ENCODE assay signal across 2 cellular contexts in genomic region chr12:6334940-6335450, GRCh38.
TF ChIP-seq lines count a peak whose summit lies in the region.

No MANE protein-coding gene starts in this region.

TF ChIP-seq in IMR-90, 13 proteins besides CTCF, POLR2A, EP300 and RAD21:
- TF ChIP-seq, protein P1, sequence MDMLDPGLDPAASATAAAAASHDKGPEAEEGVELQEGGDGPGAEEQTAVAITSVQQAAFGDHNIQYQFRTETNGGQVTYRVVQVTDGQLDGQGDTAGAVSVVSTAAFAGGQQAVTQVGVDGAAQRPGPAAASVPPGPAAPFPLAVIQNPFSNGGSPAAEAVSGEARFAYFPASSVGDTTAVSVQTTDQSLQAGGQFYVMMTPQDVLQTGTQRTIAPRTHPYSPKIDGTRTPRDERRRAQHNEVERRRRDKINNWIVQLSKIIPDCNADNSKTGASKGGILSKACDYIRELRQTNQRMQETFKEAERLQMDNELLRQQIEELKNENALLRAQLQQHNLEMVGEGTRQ (IDR thresholded peaks at IDR 0.05; ENCODE audit: low read depth, low read length), result no peak
- peak; percentile 59; the same call in 1 of the 2 replicates for TF ChIP-seq BHLHE40 (IDR thresholded peaks at IDR 0.05; ENCODE audit: low read depth, low read length)
TF ChIP-seq in IMR-90: peak in this region for 1.

TF ChIP-seq in HepG2, 621 proteins besides CTCF, POLR2A, EP300 and RAD21 (continues in another document):
- TF ChIP-seq, protein P2, sequence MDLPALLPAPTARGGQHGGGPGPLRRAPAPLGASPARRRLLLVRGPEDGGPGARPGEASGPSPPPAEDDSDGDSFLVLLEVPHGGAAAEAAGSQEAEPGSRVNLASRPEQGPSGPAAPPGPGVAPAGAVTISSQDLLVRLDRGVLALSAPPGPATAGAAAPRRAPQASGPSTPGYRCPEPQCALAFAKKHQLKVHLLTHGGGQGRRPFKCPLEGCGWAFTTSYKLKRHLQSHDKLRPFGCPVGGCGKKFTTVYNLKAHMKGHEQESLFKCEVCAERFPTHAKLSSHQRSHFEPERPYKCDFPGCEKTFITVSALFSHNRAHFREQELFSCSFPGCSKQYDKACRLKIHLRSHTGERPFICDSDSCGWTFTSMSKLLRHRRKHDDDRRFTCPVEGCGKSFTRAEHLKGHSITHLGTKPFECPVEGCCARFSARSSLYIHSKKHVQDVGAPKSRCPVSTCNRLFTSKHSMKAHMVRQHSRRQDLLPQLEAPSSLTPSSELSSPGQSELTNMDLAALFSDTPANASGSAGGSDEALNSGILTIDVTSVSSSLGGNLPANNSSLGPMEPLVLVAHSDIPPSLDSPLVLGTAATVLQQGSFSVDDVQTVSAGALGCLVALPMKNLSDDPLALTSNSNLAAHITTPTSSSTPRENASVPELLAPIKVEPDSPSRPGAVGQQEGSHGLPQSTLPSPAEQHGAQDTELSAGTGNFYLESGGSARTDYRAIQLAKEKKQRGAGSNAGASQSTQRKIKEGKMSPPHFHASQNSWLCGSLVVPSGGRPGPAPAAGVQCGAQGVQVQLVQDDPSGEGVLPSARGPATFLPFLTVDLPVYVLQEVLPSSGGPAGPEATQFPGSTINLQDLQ (CRISPR knock-in tag; IDR thresholded peaks at IDR 0.05), result no peak
- TF ChIP-seq ZKSCAN8 (CRISPR knock-in tag; IDR thresholded peaks at IDR 0.05; ENCODE audit: borderline replicate concordance), result no peak
- TF ChIP-seq, protein P3, sequence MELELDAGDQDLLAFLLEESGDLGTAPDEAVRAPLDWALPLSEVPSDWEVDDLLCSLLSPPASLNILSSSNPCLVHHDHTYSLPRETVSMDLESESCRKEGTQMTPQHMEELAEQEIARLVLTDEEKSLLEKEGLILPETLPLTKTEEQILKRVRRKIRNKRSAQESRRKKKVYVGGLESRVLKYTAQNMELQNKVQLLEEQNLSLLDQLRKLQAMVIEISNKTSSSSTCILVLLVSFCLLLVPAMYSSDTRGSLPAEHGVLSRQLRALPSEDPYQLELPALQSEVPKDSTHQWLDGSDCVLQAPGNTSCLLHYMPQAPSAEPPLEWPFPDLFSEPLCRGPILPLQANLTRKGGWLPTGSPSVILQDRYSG (CRISPR knock-in tag; IDR thresholded peaks at IDR 0.05), result no peak
- TF ChIP-seq ZNF414 (CRISPR knock-in tag; IDR thresholded peaks at IDR 0.05), result no peak
- no peak for TF ChIP-seq HOMEZ (CRISPR knock-in tag; IDR thresholded peaks at IDR 0.05; ENCODE audit: low read depth)
- TF ChIP-seq ZNF850 (CRISPR knock-in tag; conservative IDR thresholded peaks at IDR 0.05), result no peak
- no peak for TF ChIP-seq KLF13 (CRISPR knock-in tag; IDR thresholded peaks at IDR 0.05)
- no peak for TF ChIP-seq ZFP62 (CRISPR knock-in tag; IDR thresholded peaks at IDR 0.05)
- TF ChIP-seq ELF1 (CRISPR knock-in tag; IDR thresholded peaks at IDR 0.05), result no peak
- no peak for TF ChIP-seq IKZF5 (CRISPR knock-in tag; IDR thresholded peaks at IDR 0.05)
- no peak for TF ChIP-seq E2F5 (CRISPR knock-in tag; conservative IDR thresholded peaks at IDR 0.05)
- no peak for TF ChIP-seq TRIM24 (CRISPR knock-in tag; IDR thresholded peaks at IDR 0.05)
- TF ChIP-seq HNF4G (IDR thresholded peaks at IDR 0.05; ENCODE audit: borderline replicate concordance, low read depth, low read length), result no peak
- TF ChIP-seq HNF4G (CRISPR knock-in tag; IDR thresholded peaks at IDR 0.05; ENCODE audit: borderline replicate concordance, low read depth), result no peak
- TF ChIP-seq, protein P4, sequence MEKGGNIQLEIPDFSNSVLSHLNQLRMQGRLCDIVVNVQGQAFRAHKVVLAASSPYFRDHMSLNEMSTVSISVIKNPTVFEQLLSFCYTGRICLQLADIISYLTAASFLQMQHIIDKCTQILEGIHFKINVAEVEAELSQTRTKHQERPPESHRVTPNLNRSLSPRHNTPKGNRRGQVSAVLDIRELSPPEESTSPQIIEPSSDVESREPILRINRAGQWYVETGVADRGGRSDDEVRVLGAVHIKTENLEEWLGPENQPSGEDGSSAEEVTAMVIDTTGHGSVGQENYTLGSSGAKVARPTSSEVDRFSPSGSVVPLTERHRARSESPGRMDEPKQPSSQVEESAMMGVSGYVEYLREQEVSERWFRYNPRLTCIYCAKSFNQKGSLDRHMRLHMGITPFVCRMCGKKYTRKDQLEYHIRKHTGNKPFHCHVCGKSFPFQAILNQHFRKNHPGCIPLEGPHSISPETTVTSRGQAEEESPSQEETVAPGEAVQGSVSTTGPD (CRISPR knock-in tag; IDR thresholded peaks at IDR 0.05), result no peak
- no peak for TF ChIP-seq GPN1 (CRISPR knock-in tag; IDR thresholded peaks at IDR 0.05; ENCODE audit: borderline replicate concordance)
- no peak for TF ChIP-seq PBX3 (CRISPR knock-in tag; IDR thresholded peaks at IDR 0.05; ENCODE audit: borderline replicate concordance)
- TF ChIP-seq, protein P5, sequence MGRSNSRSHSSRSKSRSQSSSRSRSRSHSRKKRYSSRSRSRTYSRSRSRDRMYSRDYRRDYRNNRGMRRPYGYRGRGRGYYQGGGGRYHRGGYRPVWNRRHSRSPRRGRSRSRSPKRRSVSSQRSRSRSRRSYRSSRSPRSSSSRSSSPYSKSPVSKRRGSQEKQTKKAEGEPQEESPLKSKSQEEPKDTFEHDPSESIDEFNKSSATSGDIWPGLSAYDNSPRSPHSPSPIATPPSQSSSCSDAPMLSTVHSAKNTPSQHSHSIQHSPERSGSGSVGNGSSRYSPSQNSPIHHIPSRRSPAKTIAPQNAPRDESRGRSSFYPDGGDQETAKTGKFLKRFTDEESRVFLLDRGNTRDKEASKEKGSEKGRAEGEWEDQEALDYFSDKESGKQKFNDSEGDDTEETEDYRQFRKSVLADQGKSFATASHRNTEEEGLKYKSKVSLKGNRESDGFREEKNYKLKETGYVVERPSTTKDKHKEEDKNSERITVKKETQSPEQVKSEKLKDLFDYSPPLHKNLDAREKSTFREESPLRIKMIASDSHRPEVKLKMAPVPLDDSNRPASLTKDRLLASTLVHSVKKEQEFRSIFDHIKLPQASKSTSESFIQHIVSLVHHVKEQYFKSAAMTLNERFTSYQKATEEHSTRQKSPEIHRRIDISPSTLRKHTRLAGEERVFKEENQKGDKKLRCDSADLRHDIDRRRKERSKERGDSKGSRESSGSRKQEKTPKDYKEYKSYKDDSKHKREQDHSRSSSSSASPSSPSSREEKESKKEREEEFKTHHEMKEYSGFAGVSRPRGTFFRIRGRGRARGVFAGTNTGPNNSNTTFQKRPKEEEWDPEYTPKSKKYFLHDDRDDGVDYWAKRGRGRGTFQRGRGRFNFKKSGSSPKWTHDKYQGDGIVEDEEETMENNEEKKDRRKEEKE (IDR thresholded peaks at IDR 0.05), result no peak
- no peak for TF ChIP-seq ZNF326 (CRISPR knock-in tag; IDR thresholded peaks at IDR 0.05; ENCODE audit: borderline replicate concordance)
- TF ChIP-seq SSRP1 (CRISPR knock-in tag; IDR thresholded peaks at IDR 0.05), result peak; percentile 75; the same call in 1 of the 2 replicates
- no peak for TF ChIP-seq KLF12 (CRISPR knock-in tag; IDR thresholded peaks at IDR 0.05; ENCODE audit: borderline replicate concordance)
- TF ChIP-seq SMARCE1 (IDR thresholded peaks at IDR 0.05; ENCODE audit: borderline replicate concordance), result no peak
- TF ChIP-seq SPEN (CRISPR knock-in tag; IDR thresholded peaks at IDR 0.05; ENCODE audit: low read depth), result 0 out of 2 replicates have a peak, but pooled peaks have one; percentile 11
- TF ChIP-seq MAZ (IDR thresholded peaks at IDR 0.05; ENCODE audit: borderline replicate concordance, low read depth, low read length), result no peak
- TF ChIP-seq MAZ (CRISPR knock-in tag; IDR thresholded peaks at IDR 0.05; ENCODE audit: low read depth), result no peak
- TF ChIP-seq, protein P6, sequence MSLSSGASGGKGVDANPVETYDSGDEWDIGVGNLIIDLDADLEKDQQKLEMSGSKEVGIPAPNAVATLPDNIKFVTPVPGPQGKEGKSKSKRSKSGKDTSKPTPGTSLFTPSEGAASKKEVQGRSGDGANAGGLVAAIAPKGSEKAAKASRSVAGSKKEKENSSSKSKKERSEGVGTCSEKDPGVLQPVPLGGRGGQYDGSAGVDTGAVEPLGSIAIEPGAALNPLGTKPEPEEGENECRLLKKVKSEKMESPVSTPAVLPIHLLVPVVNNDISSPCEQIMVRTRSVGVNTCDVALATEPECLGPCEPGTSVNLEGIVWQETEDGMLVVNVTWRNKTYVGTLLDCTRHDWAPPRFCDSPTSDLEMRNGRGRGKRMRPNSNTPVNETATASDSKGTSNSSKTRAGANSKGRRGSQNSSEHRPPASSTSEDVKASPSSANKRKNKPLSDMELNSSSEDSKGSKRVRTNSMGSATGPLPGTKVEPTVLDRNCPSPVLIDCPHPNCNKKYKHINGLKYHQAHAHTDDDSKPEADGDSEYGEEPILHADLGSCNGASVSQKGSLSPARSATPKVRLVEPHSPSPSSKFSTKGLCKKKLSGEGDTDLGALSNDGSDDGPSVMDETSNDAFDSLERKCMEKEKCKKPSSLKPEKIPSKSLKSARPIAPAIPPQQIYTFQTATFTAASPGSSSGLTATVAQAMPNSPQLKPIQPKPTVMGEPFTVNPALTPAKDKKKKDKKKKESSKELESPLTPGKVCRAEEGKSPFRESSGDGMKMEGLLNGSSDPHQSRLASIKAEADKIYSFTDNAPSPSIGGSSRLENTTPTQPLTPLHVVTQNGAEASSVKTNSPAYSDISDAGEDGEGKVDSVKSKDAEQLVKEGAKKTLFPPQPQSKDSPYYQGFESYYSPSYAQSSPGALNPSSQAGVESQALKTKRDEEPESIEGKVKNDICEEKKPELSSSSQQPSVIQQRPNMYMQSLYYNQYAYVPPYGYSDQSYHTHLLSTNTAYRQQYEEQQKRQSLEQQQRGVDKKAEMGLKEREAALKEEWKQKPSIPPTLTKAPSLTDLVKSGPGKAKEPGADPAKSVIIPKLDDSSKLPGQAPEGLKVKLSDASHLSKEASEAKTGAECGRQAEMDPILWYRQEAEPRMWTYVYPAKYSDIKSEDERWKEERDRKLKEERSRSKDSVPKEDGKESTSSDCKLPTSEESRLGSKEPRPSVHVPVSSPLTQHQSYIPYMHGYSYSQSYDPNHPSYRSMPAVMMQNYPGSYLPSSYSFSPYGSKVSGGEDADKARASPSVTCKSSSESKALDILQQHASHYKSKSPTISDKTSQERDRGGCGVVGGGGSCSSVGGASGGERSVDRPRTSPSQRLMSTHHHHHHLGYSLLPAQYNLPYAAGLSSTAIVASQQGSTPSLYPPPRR (CRISPR knock-in tag; IDR thresholded peaks at IDR 0.05; ENCODE audit: borderline replicate concordance), result no peak
- TF ChIP-seq, protein P7, sequence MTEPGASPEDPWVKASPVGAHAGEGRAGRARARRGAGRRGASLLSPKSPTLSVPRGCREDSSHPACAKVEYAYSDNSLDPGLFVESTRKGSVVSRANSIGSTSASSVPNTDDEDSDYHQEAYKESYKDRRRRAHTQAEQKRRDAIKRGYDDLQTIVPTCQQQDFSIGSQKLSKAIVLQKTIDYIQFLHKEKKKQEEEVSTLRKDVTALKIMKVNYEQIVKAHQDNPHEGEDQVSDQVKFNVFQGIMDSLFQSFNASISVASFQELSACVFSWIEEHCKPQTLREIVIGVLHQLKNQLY (CRISPR knock-in tag; IDR thresholded peaks at IDR 0.05), result no peak
- TF ChIP-seq KLF15 (CRISPR knock-in tag; IDR thresholded peaks at IDR 0.05; ENCODE audit: borderline replicate concordance), result no peak
- TF ChIP-seq KDM5A (IDR thresholded peaks at IDR 0.05; ENCODE audit: borderline replicate concordance, low read length), result no peak
- no peak for TF ChIP-seq SP140L (CRISPR knock-in tag; IDR thresholded peaks at IDR 0.05; ENCODE audit: borderline replicate concordance)
- no peak for TF ChIP-seq TRAFD1 (CRISPR knock-in tag; IDR thresholded peaks at IDR 0.05; ENCODE audit: borderline replicate concordance)
